Comparison of ENCODE assay signal across 1 cellular context in genomic region chr2:190343500-190344274, GRCh38.
A peak's percentile ranks its signal among the peaks of the same experiment; 100 is the strongest.
TF ChIP-seq lines count a peak whose summit lies in the region.

A gene with protein sequence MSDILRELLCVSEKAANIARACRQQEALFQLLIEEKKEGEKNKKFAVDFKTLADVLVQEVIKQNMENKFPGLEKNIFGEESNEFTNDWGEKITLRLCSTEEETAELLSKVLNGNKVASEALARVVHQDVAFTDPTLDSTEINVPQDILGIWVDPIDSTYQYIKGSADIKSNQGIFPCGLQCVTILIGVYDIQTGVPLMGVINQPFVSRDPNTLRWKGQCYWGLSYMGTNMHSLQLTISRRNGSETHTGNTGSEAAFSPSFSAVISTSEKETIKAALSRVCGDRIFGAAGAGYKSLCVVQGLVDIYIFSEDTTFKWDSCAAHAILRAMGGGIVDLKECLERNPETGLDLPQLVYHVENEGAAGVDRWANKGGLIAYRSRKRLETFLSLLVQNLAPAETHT (plus strand): TSS chr2:190343589. CDS start chr2:190360103, 16,514 bp downstream.

TF ChIP-seq in HepG2, 621 proteins besides CTCF, POLR2A, EP300 and RAD21 (continued from another document and continues in another):
- no peak for TF ChIP-seq ARID3A (IDR thresholded peaks at IDR 0.05; ENCODE audit: low read depth, low read length)
- TF ChIP-seq CENPT (CRISPR knock-in tag; IDR thresholded peaks at IDR 0.05; ENCODE audit: low read depth), result 0 out of 2 replicates have a peak, but pooled peaks have one; percentile 79
- peak; percentile 90 for TF ChIP-seq ARNT2 (CRISPR knock-in tag; IDR thresholded peaks at IDR 0.05; ENCODE audit: low read depth)
- TF ChIP-seq KDM5B (CRISPR knock-in tag; IDR thresholded peaks at IDR 0.05; ENCODE audit: borderline replicate concordance), result peak; percentile 98; the same call in 1 of the 2 replicates
- no peak for TF ChIP-seq EHMT2 (IDR thresholded peaks at IDR 0.05; ENCODE audit: borderline replicate concordance, low read depth, low read length)
- TF ChIP-seq HNF4A (CRISPR knock-in tag; IDR thresholded peaks at IDR 0.05), result no peak
- peak; percentile 78; the same call in 1 of the 2 replicates for TF ChIP-seq ZNF670 (CRISPR knock-in tag; IDR thresholded peaks at IDR 0.05; ENCODE audit: borderline replicate concordance)
- peak; percentile 78 for TF ChIP-seq ZSCAN22 (CRISPR knock-in tag; IDR thresholded peaks at IDR 0.05)
- TF ChIP-seq GATAD1 (CRISPR knock-in tag; IDR thresholded peaks at IDR 0.05), result no peak
- TF ChIP-seq TEAD3 (CRISPR knock-in tag; optimal IDR thresholded peaks at IDR 0.05; ENCODE audit: borderline replicate concordance), result peak; percentile 15
- TF ChIP-seq ZKSCAN1 (IDR thresholded peaks at IDR 0.05; ENCODE audit: low read length), result no peak
- TF ChIP-seq SRSF9 (IDR thresholded peaks at IDR 0.05; ENCODE audit: borderline replicate concordance, insufficient read depth, low read depth, low read length, poor library complexity, severe bottlenecking), result no peak
- TF ChIP-seq ZBTB42 (CRISPR knock-in tag; IDR thresholded peaks at IDR 0.05), result 0 out of 2 replicates have a peak, but pooled peaks have one; percentile 62
- TF ChIP-seq ZZZ3 (CRISPR knock-in tag; IDR thresholded peaks at IDR 0.05; ENCODE audit: borderline replicate concordance), result peak; percentile 80; the same call in 1 of the 2 replicates
- TF ChIP-seq RXRA (CRISPR knock-in tag; IDR thresholded peaks at IDR 0.05), result 0 out of 2 replicates have a peak, but pooled peaks have one; percentile 12
- no peak for TF ChIP-seq ZFP62 (CRISPR knock-in tag; IDR thresholded peaks at IDR 0.05)
- TF ChIP-seq, protein P1, sequence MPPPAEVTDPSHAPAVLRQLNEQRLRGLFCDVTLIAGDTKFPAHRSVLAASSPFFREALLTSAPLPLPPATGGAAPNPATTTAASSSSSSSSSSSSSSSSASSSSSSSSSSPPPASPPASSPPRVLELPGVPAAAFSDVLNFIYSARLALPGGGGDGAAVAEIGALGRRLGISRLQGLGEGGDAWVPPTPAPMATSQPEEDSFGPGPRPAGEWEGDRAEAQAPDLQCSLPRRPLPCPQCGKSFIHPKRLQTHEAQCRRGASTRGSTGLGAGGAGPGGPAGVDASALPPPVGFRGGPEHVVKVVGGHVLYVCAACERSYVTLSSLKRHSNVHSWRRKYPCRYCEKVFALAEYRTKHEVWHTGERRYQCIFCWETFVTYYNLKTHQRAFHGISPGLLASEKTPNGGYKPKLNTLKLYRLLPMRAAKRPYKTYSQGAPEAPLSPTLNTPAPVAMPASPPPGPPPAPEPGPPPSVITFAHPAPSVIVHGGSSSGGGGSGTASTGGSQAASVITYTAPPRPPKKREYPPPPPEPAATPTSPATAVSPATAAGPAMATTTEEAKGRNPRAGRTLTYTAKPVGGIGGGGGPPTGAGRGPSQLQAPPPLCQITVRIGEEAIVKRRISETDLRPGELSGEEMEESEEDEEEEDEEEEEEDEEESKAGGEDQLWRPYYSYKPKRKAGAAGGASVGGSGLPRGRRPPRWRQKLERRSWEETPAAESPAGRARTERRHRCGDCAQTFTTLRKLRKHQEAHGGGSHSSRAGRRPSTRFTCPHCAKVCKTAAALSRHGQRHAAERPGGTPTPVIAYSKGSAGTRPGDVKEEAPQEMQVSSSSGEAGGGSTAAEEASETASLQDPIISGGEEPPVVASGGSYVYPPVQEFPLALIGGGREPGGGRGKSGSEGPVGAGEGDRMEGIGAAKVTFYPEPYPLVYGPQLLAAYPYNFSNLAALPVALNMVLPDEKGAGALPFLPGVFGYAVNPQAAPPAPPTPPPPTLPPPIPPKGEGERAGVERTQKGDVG (CRISPR knock-in tag; IDR thresholded peaks at IDR 0.05; ENCODE audit: borderline replicate concordance), result peak; percentile 67; the same call in 1 of the 2 replicates
- TF ChIP-seq HCFC1 (IDR thresholded peaks at IDR 0.05; ENCODE audit: low read depth, low read length), result no peak
- no peak for TF ChIP-seq SIN3B (IDR thresholded peaks at IDR 0.05; ENCODE audit: low read length)
- TF ChIP-seq FOXJ3 (CRISPR knock-in tag; IDR thresholded peaks at IDR 0.05; ENCODE audit: borderline replicate concordance), result no peak
- TF ChIP-seq ASH2L (IDR thresholded peaks at IDR 0.05; ENCODE audit: insufficient read length, low read depth, low read length), result peak; percentile 93
- TF ChIP-seq MAX (IDR thresholded peaks at IDR 0.05), result peak; percentile 94
- peak in 1 of 2 experiments; percentile 34; a peak in 1 of 4 replicates for TF ChIP-seq NR2F1 (CRISPR knock-in tag; IDR thresholded peaks at IDR 0.05)
- peak; percentile 95 for TF ChIP-seq CSRNP2 (CRISPR knock-in tag; conservative IDR thresholded peaks at IDR 0.05; ENCODE audit: low read depth)
- TF ChIP-seq XRCC5 (optimal IDR thresholded peaks at IDR 0.05; ENCODE audit: low read length), result no peak
- TF ChIP-seq MEIS1 (CRISPR knock-in tag; IDR thresholded peaks at IDR 0.05; ENCODE audit: borderline replicate concordance), result peak; percentile 79; the same call in 1 of the 2 replicates
- TF ChIP-seq, protein P2, sequence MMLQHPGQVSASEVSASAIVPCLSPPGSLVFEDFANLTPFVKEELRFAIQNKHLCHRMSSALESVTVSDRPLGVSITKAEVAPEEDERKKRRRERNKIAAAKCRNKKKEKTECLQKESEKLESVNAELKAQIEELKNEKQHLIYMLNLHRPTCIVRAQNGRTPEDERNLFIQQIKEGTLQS (CRISPR knock-in tag; IDR thresholded peaks at IDR 0.05), result peak; percentile 57; the same call in 1 of the 2 replicates
- TF ChIP-seq TFDP1 (CRISPR knock-in tag; IDR thresholded peaks at IDR 0.05; ENCODE audit: borderline replicate concordance), result peak; percentile 93
- peak; percentile 38 for TF ChIP-seq NFKBIZ (CRISPR knock-in tag; IDR thresholded peaks at IDR 0.05)
- TF ChIP-seq CREB1 (IDR thresholded peaks at IDR 0.05), result peak; percentile 44; the same call in 1 of the 2 replicates
- TF ChIP-seq CREB1 (CRISPR knock-in tag; IDR thresholded peaks at IDR 0.05), result no peak
- TF ChIP-seq ZBTB3 (CRISPR knock-in tag; IDR thresholded peaks at IDR 0.05; ENCODE audit: borderline replicate concordance, low read depth), result no peak; the same call in 1 of the 2 replicates
- TF ChIP-seq IRF2 (CRISPR knock-in tag; IDR thresholded peaks at IDR 0.05), result no peak
- TF ChIP-seq, protein P3, sequence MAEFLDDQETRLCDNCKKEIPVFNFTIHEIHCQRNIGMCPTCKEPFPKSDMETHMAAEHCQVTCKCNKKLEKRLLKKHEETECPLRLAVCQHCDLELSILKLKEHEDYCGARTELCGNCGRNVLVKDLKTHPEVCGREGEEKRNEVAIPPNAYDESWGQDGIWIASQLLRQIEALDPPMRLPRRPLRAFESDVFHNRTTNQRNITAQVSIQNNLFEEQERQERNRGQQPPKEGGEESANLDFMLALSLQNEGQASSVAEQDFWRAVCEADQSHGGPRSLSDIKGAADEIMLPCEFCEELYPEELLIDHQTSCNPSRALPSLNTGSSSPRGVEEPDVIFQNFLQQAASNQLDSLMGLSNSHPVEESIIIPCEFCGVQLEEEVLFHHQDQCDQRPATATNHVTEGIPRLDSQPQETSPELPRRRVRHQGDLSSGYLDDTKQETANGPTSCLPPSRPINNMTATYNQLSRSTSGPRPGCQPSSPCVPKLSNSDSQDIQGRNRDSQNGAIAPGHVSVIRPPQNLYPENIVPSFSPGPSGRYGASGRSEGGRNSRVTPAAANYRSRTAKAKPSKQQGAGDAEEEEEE (CRISPR knock-in tag; IDR thresholded peaks at IDR 0.05; ENCODE audit: borderline replicate concordance), result no peak
- TF ChIP-seq EED (CRISPR knock-in tag; IDR thresholded peaks at IDR 0.05), result peak; percentile 93
- TF ChIP-seq ZNF275 (CRISPR knock-in tag; IDR thresholded peaks at IDR 0.05; ENCODE audit: borderline replicate concordance), result peak; percentile 84; the same call in 1 of the 2 replicates
- no peak for TF ChIP-seq ZNF33A (CRISPR knock-in tag; IDR thresholded peaks at IDR 0.05; ENCODE audit: borderline replicate concordance)
- TF ChIP-seq CCDC6 (CRISPR knock-in tag; IDR thresholded peaks at IDR 0.05), result peak; percentile 79; the same call in 1 of the 2 replicates
- no peak for TF ChIP-seq ATM (IDR thresholded peaks at IDR 0.05; ENCODE audit: borderline replicate concordance)
- peak; percentile 70; the same call in 1 of the 2 replicates for TF ChIP-seq ZNF674 (CRISPR knock-in tag; IDR thresholded peaks at IDR 0.05; ENCODE audit: low read depth)
- TF ChIP-seq ZNF709 (CRISPR knock-in tag; IDR thresholded peaks at IDR 0.05), result peak; percentile 99
- TF ChIP-seq TCF7L2 (IDR thresholded peaks at IDR 0.05; ENCODE audit: low read depth, low read length), result no peak
- peak; percentile 98 for TF ChIP-seq ZNF563 (CRISPR knock-in tag; IDR thresholded peaks at IDR 0.05)
- TF ChIP-seq, protein P4, sequence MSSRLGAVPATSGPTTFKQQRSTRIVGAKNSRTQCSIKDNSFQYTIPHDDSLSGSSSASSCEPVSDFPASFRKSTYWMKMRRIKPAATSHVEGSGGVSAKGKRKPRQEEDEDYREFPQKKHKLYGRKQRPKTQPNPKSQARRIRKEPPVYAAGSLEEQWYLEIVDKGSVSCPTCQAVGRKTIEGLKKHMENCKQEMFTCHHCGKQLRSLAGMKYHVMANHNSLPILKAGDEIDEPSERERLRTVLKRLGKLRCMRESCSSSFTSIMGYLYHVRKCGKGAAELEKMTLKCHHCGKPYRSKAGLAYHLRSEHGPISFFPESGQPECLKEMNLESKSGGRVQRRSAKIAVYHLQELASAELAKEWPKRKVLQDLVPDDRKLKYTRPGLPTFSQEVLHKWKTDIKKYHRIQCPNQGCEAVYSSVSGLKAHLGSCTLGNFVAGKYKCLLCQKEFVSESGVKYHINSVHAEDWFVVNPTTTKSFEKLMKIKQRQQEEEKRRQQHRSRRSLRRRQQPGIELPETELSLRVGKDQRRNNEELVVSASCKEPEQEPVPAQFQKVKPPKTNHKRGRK (CRISPR knock-in tag; IDR thresholded peaks at IDR 0.05), result no peak
- no peak for TF ChIP-seq SIX4 (CRISPR knock-in tag; IDR thresholded peaks at IDR 0.05)
- TF ChIP-seq SRY (CRISPR knock-in tag; IDR thresholded peaks at IDR 0.05), result peak; percentile 94
- 0 out of 2 replicates have a peak, but pooled peaks have one; percentile 45 for TF ChIP-seq RFXAP (CRISPR knock-in tag; IDR thresholded peaks at IDR 0.05; ENCODE audit: borderline replicate concordance)
- peak; percentile 89; the same call in 1 of the 2 replicates for TF ChIP-seq CREB3 (CRISPR knock-in tag; IDR thresholded peaks at IDR 0.05)
- no peak for TF ChIP-seq PRPF4 (IDR thresholded peaks at IDR 0.05; ENCODE audit: low read depth, low read length, poor library complexity, severe bottlenecking)
- no peak for TF ChIP-seq FOXA3 (CRISPR knock-in tag; IDR thresholded peaks at IDR 0.05)
- TF ChIP-seq CREM (IDR thresholded peaks at IDR 0.05), result no peak
- TF ChIP-seq CREM (CRISPR knock-in tag; IDR thresholded peaks at IDR 0.05), result no peak
